Comparison of ENCODE assay signal across 29 cellular contexts in the genomic region with DNA sequence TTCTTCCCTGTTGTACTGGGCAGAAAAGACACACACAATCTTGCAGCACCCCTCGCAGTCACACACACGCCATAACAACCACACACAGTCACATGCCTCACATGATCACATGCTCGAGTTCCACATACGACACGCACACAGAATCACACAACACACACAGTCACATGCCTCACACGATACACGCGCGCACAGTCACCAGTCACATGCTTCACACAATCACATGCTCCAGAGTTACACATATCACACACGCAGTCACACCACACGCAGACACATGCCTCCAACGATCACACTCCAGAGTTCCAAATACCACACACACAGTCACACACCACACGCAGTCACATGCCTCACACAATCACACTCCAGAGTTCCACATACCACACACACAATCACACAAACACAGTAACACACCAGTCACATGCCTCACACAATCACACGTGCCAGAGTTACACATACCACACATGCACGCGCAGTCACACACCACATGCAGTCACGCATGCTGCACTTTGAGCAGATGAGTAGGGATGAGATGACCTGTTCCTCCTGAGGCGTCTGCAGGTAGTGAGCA. TPM values are rescaled to one million over a fixed set of nuclear protein-coding genes. Genes with fewer than 3 reads are reported as not detected.
A peak's percentile ranks its signal among the peaks of the same experiment; 100 is the strongest.
DNase-seq lines count a peak whose midpoint lies in the region; FAIRE-seq and TF ChIP-seq lines count a peak whose summit lies in the region.
"Had no signal": no experiment of that assay in that cellular context is flagged by ENCODE, and none has a peak within 500 bp of the region (broad histone marks: within the 10 kb centered on the region; RNA-seq: fewer than 3 reads in every experiment).

No MANE protein-coding gene starts in this region.

- TF ChIP-seq CTCF in D721Med (IDR thresholded peaks at IDR 0.05; ENCODE audit: insufficient read depth, missing control alignments) (peak; percentile 16), brain (conservative IDR thresholded peaks at IDR 0.05) (no peak), neural cell (IDR thresholded peaks at IDR 0.05; ENCODE audit: poor library complexity, severe bottlenecking) (peak; percentile 29), GM10266 (IDR thresholded peaks at IDR 0.05; ENCODE audit: control insufficient read depth, insufficient read depth, low read depth, missing control alignments) (no peak)

- H3K9me2 ChIP-seq in neural cell (ENCODE audit: insufficient read depth, low read length) = no peaks in the 10 kb centered on the region

- FAIRE-seq in D721Med (lab: Jason Lieb, UNC) = no peak
- FAIRE-seq in HTR-8/SVneo (lab: Jason Lieb, UNC) = peak; percentile 98
- FAIRE-seq: pancreas had no signal

- TF ChIP-seq EP300 in neural cell (conservative IDR thresholded peaks at IDR 0.05; ENCODE audit: poor library complexity, severe bottlenecking) = no peak

- H3K36me3 Mint-ChIP-seq in brain = peaks cover 21% of the 10 kb centered on the region
- peaks cover 0 to 3% (median 0%) of the 10 kb centered on the region in 3 donors for H3K36me3 Mint-ChIP-seq in immature natural killer cell

- H3K27ac Mint-ChIP-seq in brain (peak overlapping the region in 4 of 5 experiments; percentile 12 to 73 (median 46)), immature natural killer cell (no peak overlapping the region)
- H3K27ac Mint-ChIP-seq: activated CD4-positive, alpha-beta memory T cell treated with anti-CD3 and anti-CD28 coated beads for 36 hours; activated naive CD4-positive, alpha-beta T cell treated with anti-CD3 and anti-CD28 coated beads for 36 hours; activated T-helper 1 cell treated with anti-CD3 and anti-CD28 coated beads, Interleukin-12 subunit alpha, Interleukin-12 subunit beta, Interleukin-2, Interleukin-4 antibody, amounts not matched to agents 30 ng/mL and 10 ng/mL and 1 ng/mL, durations not matched to agents 14 hours and 24 hours and 36 hours; natural killer cell; stimulated activated naive CD8-positive, alpha-beta T cell treated with anti-CD3 and anti-CD28 coated beads, Interleukin-15, Interleukin-2, amounts not matched to agents 100 ng/mL and 50 ng/mL, for 24 hours; T-helper 1 cell treated with Interleukin-12 subunit alpha and Interleukin-12 subunit beta and Interleukin-4 antibody, amounts not matched to agents 30 μg/mL and 1 μg/mL, for 36 hours had no signal

- H3K9me3 Mint-ChIP-seq in brain (peaks cover 6 to 15% (median 9%) of the 10 kb centered on the region in 5 experiments), immature natural killer cell (peaks cover 0 to 9% (median 6%) of the 10 kb centered on the region in 6 donors)

- no peak overlapping the region for H3K27ac ChIP-seq in neural cell (ENCODE audit: low read length)
- H3K27ac ChIP-seq: KMS-11, pancreas, SK-N-MC, testis had no signal

- no peaks in the 10 kb centered on the region for H3F3A ChIP-seq in neural cell (ENCODE audit: insufficient read depth, low read length, poor library complexity, severe bottlenecking)

- H3K4me1 Mint-ChIP-seq in brain (no peaks in the 10 kb centered on the region), immature natural killer cell (no peaks in the 10 kb centered on the region)
- H3K4me1 Mint-ChIP-seq: natural killer cell had no signal

- DNase-seq in D721Med (ENCODE audit: insufficient read length, low spot score) (no peak), HTR-8/SVneo (ENCODE audit: insufficient read length, low spot score) (no peak), GM10266 (ENCODE audit: extremely low spot score) (no peak), immature natural killer cell (no peak)
- no peak for DNase-seq in activated naive CD4-positive, alpha-beta T cell (lab: John Stamatoyannopoulos, UW)
- no peak for DNase-seq in activated CD8-positive, alpha-beta memory T cell treated with anti-CD3 and anti-CD28 coated beads, Interleukin-2, amount 50 U/mL, for 4 hours
- DNase-seq: activated CD4-positive, alpha-beta memory T cell treated with anti-CD3 and anti-CD28 coated beads for 36 hours; activated naive CD4-positive, alpha-beta T cell treated with anti-CD3 and anti-CD28 coated beads for 36 hours; cerebellar nuclear complex; hippocampal formation; left colon; mucosa of descending colon; natural killer cell; NCI-H1930; NCI-H526; NK-92 treated with Interleukin-12 subunit alpha and Interleukin-12 subunit beta, amount 100 ng/mL, for 24 hours; pancreas; stimulated activated CD4-positive, alpha-beta T cell treated with anti-CD3 and anti-CD28 coated beads, Interleukin-1b, Interleukin-23, amount 100 ng/mL, for 48 hours; stimulated activated CD8-positive, alpha-beta memory T cell treated with anti-CD3 and anti-CD28 coated beads, Interleukin-4, amount 100 ng/mL, for 48 hours; testis had no signal

- H3K9ac ChIP-seq in neural cell (ENCODE audit: low read length) = no peak overlapping the region
- H3K9ac ChIP-seq: KMS-11 had no signal

- no peaks in the 10 kb centered on the region for H3K79me2 ChIP-seq in neural cell (replicated peaks; ENCODE audit: insufficient read depth, low read length)

- TF ChIP-seq RAD21 in neural cell (conservative IDR thresholded peaks at IDR 0.05) = peak; percentile 23

- H2AFZ ChIP-seq in neural cell (ENCODE audit: low read depth, low read length) = no peak overlapping the region

- H3K36me3 ChIP-seq in neural cell (ENCODE audit: insufficient read depth, low read length) = no peaks in the 10 kb centered on the region
- H3K36me3 ChIP-seq: pancreas had no signal

- H3K9me3 ChIP-seq in neural cell (ENCODE audit: low read length) = peaks cover 5% of the 10 kb centered on the region
- H3K9me3 ChIP-seq: pancreas, testis had no signal

- H4K20me1 ChIP-seq in neural cell (ENCODE audit: insufficient read depth) = no peaks in the 10 kb centered on the region

- no peak overlapping the region for H3K4me3 Mint-ChIP-seq in brain
- H3K4me3 Mint-ChIP-seq in immature natural killer cell = no peak overlapping the region
- H3K4me3 Mint-ChIP-seq: activated CD4-positive, alpha-beta memory T cell treated with anti-CD3 and anti-CD28 coated beads for 36 hours; activated naive CD4-positive, alpha-beta T cell treated with anti-CD3 and anti-CD28 coated beads for 36 hours; activated T-helper 1 cell treated with anti-CD3 and anti-CD28 coated beads, Interleukin-12 subunit alpha, Interleukin-12 subunit beta, Interleukin-2, Interleukin-4 antibody, amounts not matched to agents 30 ng/mL and 10 ng/mL and 1 ng/mL, durations not matched to agents 14 hours and 24 hours and 36 hours; natural killer cell; stimulated activated naive CD8-positive, alpha-beta T cell treated with anti-CD3 and anti-CD28 coated beads, Interleukin-15, Interleukin-2, amounts not matched to agents 100 ng/mL and 50 ng/mL, for 24 hours; T-helper 1 cell treated with Interleukin-12 subunit alpha and Interleukin-12 subunit beta and Interleukin-4 antibody, amounts not matched to agents 30 μg/mL and 1 μg/mL, for 36 hours had no signal

- no peak overlapping the region for H3K4me3 ChIP-seq in neural cell (ENCODE audit: low read length)
- H3K4me3 ChIP-seq: mucosa of descending colon, pancreas, SK-N-MC, testis had no signal

- H3K27me3 Mint-ChIP-seq in brain = peaks cover 2% of the 10 kb centered on the region
- peaks cover 1 to 5% (median 3%) of the 10 kb centered on the region in 3 donors for H3K27me3 Mint-ChIP-seq in immature natural killer cell (ENCODE audit: low read depth in 3 of 3)
- H3K27me3 Mint-ChIP-seq: stimulated activated naive CD8-positive, alpha-beta T cell treated with anti-CD3 and anti-CD28 coated beads, Interleukin-15, Interleukin-2, amounts not matched to agents 100 ng/mL and 50 ng/mL, for 24 hours had no signal

- H3K4me2 ChIP-seq in neural cell (ENCODE audit: low read length) = no peak overlapping the region
- H3K4me2 ChIP-seq: KMS-11 had no signal

- H3K27me3 ChIP-seq in neural cell (ENCODE audit: insufficient read depth, low read depth, low read length) = no peaks in the 10 kb centered on the region
- H3K27me3 ChIP-seq: pancreas, testis had no signal

TF ChIP-seq in neural cell, 6 proteins besides CTCF, POLR2A, EP300 and RAD21:
- no peak for TF ChIP-seq EZH2 (IDR thresholded peaks at IDR 0.05; ENCODE audit: borderline replicate concordance, insufficient read depth, low read length, poor library complexity, severe bottlenecking)
- TF ChIP-seq SMC3 (conservative IDR thresholded peaks at IDR 0.05; ENCODE audit: poor library complexity) = no peak
- no peak for TF ChIP-seq MXI1 (conservative IDR thresholded peaks at IDR 0.05; ENCODE audit: poor library complexity, severe bottlenecking)
- TF ChIP-seq POLR2AphosphoS5 (IDR thresholded peaks at IDR 0.05) = no peak
- TF ChIP-seq TAF1 (IDR thresholded peaks at IDR 0.05; ENCODE audit: low read depth) = no peak
- TF ChIP-seq REST (IDR thresholded peaks at IDR 0.05; ENCODE audit: borderline replicate concordance) = no peak

RNA-seq across cellular contexts. Expression of gene LRRC14B, which starts 49.0 kb away (rescaled TPM):
- 0.68 TPM for polyA plus RNA-seq in brain (ENCODE audit: insufficient read depth, low read depth, low replicate concordance)
- polyA plus RNA-seq in neural cell = not detected in 2 replicates
- polyA minus RNA-seq in neural cell = not detected in 2 replicates
- not detected for polyA plus RNA-seq in immature natural killer cell
- polyA plus RNA-seq: adipose tissue, BJ, pancreas had no signal

RNA-seq across cellular contexts. Expression of gene PLEKHG4B, which starts 50.4 kb away (rescaled TPM):
- polyA plus RNA-seq in brain (ENCODE audit: insufficient read depth, low read depth, low replicate concordance) (23.0 TPM), neural cell (0.32 and 0.78 TPM in 2 replicates), immature natural killer cell (not detected)
- 0.46 and 0.73 TPM in 2 replicates for polyA minus RNA-seq in neural cell

Comparison
In these comparisons a context has a peak if more than half of its experiments do, and no peak if none do; other contexts are left out.
1. CTCF ChIP-seq: peak in D721Med (single experiment) and neural cell (single experiment); none in brain (0 of 2) and GM10266 (single experiment).
2. H3K27ac Mint-ChIP-seq: peak in brain (4 of 5); none in immature natural killer cell (0 of 6).
3. RNA of gene PLEKHG4B, which starts 50.4 kb away (polyA plus RNA-seq): 23.0 TPM in brain (single experiment); 0.32 to 0.78 TPM in neural cell and not detected in immature natural killer cell; every median in the first group is over 10 times any median in the second.